ENCODE assay signal across 8 cellular contexts in the genomic region with DNA sequence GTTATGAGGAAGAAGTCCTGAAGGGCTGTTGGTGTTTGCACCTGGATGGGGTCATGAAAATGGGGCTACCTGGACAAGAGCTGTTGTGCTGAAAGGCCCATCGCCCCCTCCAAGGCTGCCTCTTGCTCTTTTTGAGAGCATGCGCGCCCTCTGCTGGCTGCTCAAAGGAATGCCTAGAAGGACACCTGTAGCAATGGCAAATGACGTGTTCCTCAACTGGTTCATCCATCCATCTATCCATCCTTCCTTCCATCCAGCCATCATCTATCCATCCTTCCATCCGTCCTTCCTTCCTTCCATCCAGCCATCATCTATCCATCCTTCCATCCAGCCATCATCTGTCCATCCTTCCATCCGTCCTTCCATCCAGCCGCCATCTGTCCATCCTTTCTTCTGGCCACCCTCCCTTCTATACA. TPM values are rescaled to one million over a fixed set of nuclear protein-coding genes. Genes with fewer than 3 reads are reported as not detected.
A peak's percentile ranks its signal among the peaks of the same experiment; 100 is the strongest.
DNase-seq lines count a peak whose midpoint lies in the region; ATAC-seq and TF ChIP-seq lines count a peak whose summit lies in the region.

No MANE protein-coding gene starts in this region.

- 36% methylated on average over 6 of the region's 7 CpGs for WGBS in right lobe of liver (ENCODE audit: insufficient coverage, low coverage, low lambda C conversion rate, missing lambda C conversion rate)

- CTCF ChIA-PET in Calu3 (lab: Charles Lee) = interaction anchor here (0.6 to 0.9 kb wide), 2 partner anchors 374 to 390 kb away, joined by 4 read pairs; no protein-coding TSS in a partner anchor
- CTCF ChIA-PET in activated CD4-positive, alpha-beta T cell treated with anti-CD3 and anti-CD28 coated beads, Interleukin-2, amount 10 ng/mL, durations not matched to agents 7 days and 5 days (lab: Charles Lee) = interaction anchor here (1.2 kb wide), 1 partner anchor 390 kb away, joined by 3 read pairs; no protein-coding TSS in a partner anchor

- peaks cover 8% of the 10 kb centered on the region for H3K4me1 Mint-ChIP-seq in Calu3 (ENCODE audit: low read depth, unreplicated experiment)
- no peaks in the 10 kb centered on the region for H3K4me1 Mint-ChIP-seq in activated CD4-positive, alpha-beta T cell treated with anti-CD3 and anti-CD28 coated beads, Interleukin-2, amount 10 ng/mL, durations not matched to agents 7 days and 5 days

- no peak overlapping the region for H3K27ac Mint-ChIP-seq in Calu3 (ENCODE audit: unreplicated experiment)
- no peak overlapping the region for H3K27ac Mint-ChIP-seq in activated CD4-positive, alpha-beta T cell treated with anti-CD3 and anti-CD28 coated beads, Interleukin-2, amount 10 ng/mL, durations not matched to agents 7 days and 5 days

- BruUV-seq in Calu3 (replicated peaks; lab: Mats Ljungman, UMichigan) = no TSS peak

- DNase-seq in Calu3 = peak; percentile 77
- DNase-seq in HCEC 1CT = peak; percentile 56
- DNase-seq in NCI-H345 (lab: John Stamatoyannopoulos, UW) = peak; percentile 72
- DNase-seq in activated CD4-positive, alpha-beta T cell treated with anti-CD3 and anti-CD28 coated beads, Interleukin-2, amount 10 ng/mL, durations not matched to agents 7 days and 5 days = peak; percentile 81
- DNase-seq in dedifferentiated amniotic fluid mesenchymal stem cell (ENCODE audit: extremely low spot score) = peak; percentile 64
- peak; percentile 78 to 83 (median 79) for DNase-seq in right lobe of liver
- peak; percentile 52 to 59 (median 54) for DNase-seq in stimulated activated CD4-positive, alpha-beta T cell treated with anti-CD3 and anti-CD28 coated beads, TNF-alpha, amount 100 ng/mL, for 4 hours (ENCODE audit: low read depth in 3 of 3)

- intact Hi-C loops in Calu3 (cut with micrococcal nuclease; ENCODE audit: unreplicated experiment) (loop anchor here (1.0 to 10.0 kb wide), 3 partner anchors 160 to 379 kb away; a partner anchor contains a TSS), right lobe of liver (cut with DNase I) (loop anchor here (5.0 to 10.0 kb wide), 4 partner anchors 258 to 378 kb away; no protein-coding TSS in a partner anchor)

- TF ChIP-seq CTCF in Calu3 (IDR thresholded peaks at IDR 0.05; ENCODE audit: unreplicated experiment) (peak; percentile 91), right lobe of liver (IDR thresholded peaks at IDR 0.05) (peak; percentile 87 to 93 (median 90))

- no peak overlapping the region for H3K27ac ChIP-seq in right lobe of liver

- H3K4me3 Mint-ChIP-seq in Calu3 (ENCODE audit: low read depth, unreplicated experiment) = peak overlapping the region; percentile 6
- no peak overlapping the region for H3K4me3 Mint-ChIP-seq in activated CD4-positive, alpha-beta T cell treated with anti-CD3 and anti-CD28 coated beads, Interleukin-2, amount 10 ng/mL, durations not matched to agents 7 days and 5 days

- peaks cover 58% of the 10 kb centered on the region for H3K36me3 Mint-ChIP-seq in Calu3 (ENCODE audit: insufficient read depth, unreplicated experiment)
- H3K36me3 Mint-ChIP-seq in activated CD4-positive, alpha-beta T cell treated with anti-CD3 and anti-CD28 coated beads, Interleukin-2, amount 10 ng/mL, durations not matched to agents 7 days and 5 days (ENCODE audit: low read depth) = no peaks in the 10 kb centered on the region

- H3K4me3 ChIP-seq in right lobe of liver = no peak overlapping the region

- H3K9me3 Mint-ChIP-seq in Calu3 (ENCODE audit: low read depth, unreplicated experiment) = no peaks in the 10 kb centered on the region
- H3K9me3 Mint-ChIP-seq in activated CD4-positive, alpha-beta T cell treated with anti-CD3 and anti-CD28 coated beads, Interleukin-2, amount 10 ng/mL, durations not matched to agents 7 days and 5 days = no peaks in the 10 kb centered on the region

- H3K9me3 ChIP-seq in right lobe of liver = no peaks in the 10 kb centered on the region

- no peaks in the 10 kb centered on the region for H3K27me3 ChIP-seq in right lobe of liver

- POLR2A ChIA-PET in activated CD4-positive, alpha-beta T cell treated with anti-CD3 and anti-CD28 coated beads, Interleukin-2, amount 10 ng/mL, durations not matched to agents 7 days and 5 days (lab: Charles Lee) = no interaction called here

- H3K36me3 ChIP-seq in right lobe of liver = peaks cover 0 to 6% (median 0%) of the 10 kb centered on the region in 4 donors

- H3K27me3 Mint-ChIP-seq in Calu3 (ENCODE audit: unreplicated experiment) = no peaks in the 10 kb centered on the region
- no peaks in the 10 kb centered on the region for H3K27me3 Mint-ChIP-seq in activated CD4-positive, alpha-beta T cell treated with anti-CD3 and anti-CD28 coated beads, Interleukin-2, amount 10 ng/mL, durations not matched to agents 7 days and 5 days

- H3K4me1 ChIP-seq in right lobe of liver = no peaks in the 10 kb centered on the region

- ATAC-seq in right lobe of liver (peak; percentile 74 to 84 (median 78)), HG02588 (IDR thresholded peaks at IDR 0.05; ENCODE audit: unreplicated experiment) (no peak)

- TF ChIP-seq POLR2A in right lobe of liver (IDR thresholded peaks at IDR 0.05) = no peak

RNA-seq across cellular contexts. Expression of a gene that starts 17.2 kb away (rescaled TPM):
- 1,080 and 1,158 TPM in 2 replicates for total RNA-seq in Calu3 (2022)
- total RNA-seq in activated CD4-positive, alpha-beta T cell treated with anti-CD3 and anti-CD28 coated beads, Interleukin-2, amount 10 ng/mL, durations not matched to agents 7 days and 5 days = 1,000 to 10,000 TPM; 1,127 to 1,501 TPM
- total RNA-seq in right lobe of liver = 100 to 1,000 TPM; 363 to 497 (median 443) TPM
